Comparison of ENCODE assay signal across 28 cellular contexts in genomic region chr15:28915935-28916334, GRCh38.
"Had no signal": no experiment of that assay in that cellular context is flagged by ENCODE, and none has a peak within 500 bp of the region (broad histone marks: within the 10 kb centered on the region; RNA-seq: fewer than 3 reads in every experiment).

No MANE protein-coding gene starts in this region.

- DNase-seq: activated CD4-positive, alpha-beta T cell treated with anti-CD3 and anti-CD28 coated beads for 1 hour; activated CD4-positive, alpha-beta T cell treated with anti-CD3 and anti-CD28 coated beads, Interleukin-2, amount 50 U/mL, for 1 hour; activated CD8-positive, alpha-beta T cell treated with anti-CD3 and anti-CD28 coated beads for 36 hours; activated T-cell treated with anti-CD3 and anti-CD28 coated beads, Interleukin-2, amount 50 U/mL, for 72 hours; adrenal gland; cortex of kidney; effector memory CD8-positive, alpha-beta T cell; foreskin fibroblast; hippocampal formation; left cardiac atrium; left ventricle myocardium superior; stimulated activated CD4-positive, alpha-beta T cell treated with anti-CD3 and anti-CD28 coated beads, Interleukin-15, amount 100 ng/mL, for 24 hours; stimulated activated CD4-positive, alpha-beta T cell treated with anti-CD3 and anti-CD28 coated beads, Interleukin-2, amount 100 ng/mL, for 24 hours; stimulated activated naive CD4-positive, alpha-beta T cell; T-helper 2 cell had no signal

- H3K9me3 Mint-ChIP-seq: activated CD8-positive, alpha-beta T cell treated with anti-CD3 and anti-CD28 coated beads for 36 hours; activated naive CD4-positive, alpha-beta T cell treated with anti-CD3 and anti-CD28 coated beads, Interleukin-2, amount 50 U/mL, for 72 hours; activated T-cell treated with anti-CD3 and anti-CD28 coated beads, Interleukin-2, amount 50 U/mL, for 72 hours; brain; effector memory CD8-positive, alpha-beta T cell; nephron; WTC11 had no signal

- H3K9me3 ChIP-seq: adrenal gland, ascending aorta, neutrophil, suprapubic skin, tibial artery had no signal

- H3K36me3 Mint-ChIP-seq: activated naive CD4-positive, alpha-beta T cell treated with anti-CD3 and anti-CD28 coated beads, Interleukin-2, amount 50 U/mL, for 72 hours; WTC11 had no signal

- H3K27ac ChIP-seq: adrenal gland, ascending aorta, cardiac muscle cell, neutrophil, suprapubic skin, tibial artery had no signal

- H3K4me2 ChIP-seq: smooth muscle cell had no signal

- FAIRE-seq: endothelial cell of umbilical vein, keratinocyte had no signal

- H3K4me3 Mint-ChIP-seq: activated CD8-positive, alpha-beta T cell treated with anti-CD3 and anti-CD28 coated beads for 36 hours; activated T-cell treated with anti-CD3 and anti-CD28 coated beads, Interleukin-2, amount 50 U/mL, for 72 hours; brain; effector memory CD8-positive, alpha-beta T cell; nephron; WTC11 had no signal

- H3K4me3 ChIP-seq: adrenal gland, ascending aorta, cardiac muscle cell, smooth muscle cell, suprapubic skin, tibial artery had no signal

- ATAC-seq: activated CD8-positive, alpha-beta T cell treated with anti-CD3 and anti-CD28 coated beads for 36 hours; effector memory CD8-positive, alpha-beta T cell; WTC11 had no signal

- H3K27me3 ChIP-seq: adrenal gland, ascending aorta, cardiac muscle cell, suprapubic skin had no signal

- H3K27ac Mint-ChIP-seq: activated CD8-positive, alpha-beta T cell treated with anti-CD3 and anti-CD28 coated beads for 36 hours; activated T-cell treated with anti-CD3 and anti-CD28 coated beads, Interleukin-2, amount 50 U/mL, for 72 hours; effector memory CD8-positive, alpha-beta T cell; nephron; progenitor cell of endocrine pancreas had no signal

- H3K27me3 Mint-ChIP-seq: activated CD8-positive, alpha-beta T cell treated with anti-CD3 and anti-CD28 coated beads for 36 hours; brain; effector memory CD8-positive, alpha-beta T cell had no signal

- H3K4me1 ChIP-seq: adrenal gland, ascending aorta, suprapubic skin, tibial artery had no signal

- H3K36me3 ChIP-seq: adrenal gland, ascending aorta, cardiac muscle cell, neutrophil, suprapubic skin, tibial artery had no signal
